Comparison of ENCODE assay signal across 16 cellular contexts in the genomic region with DNA sequence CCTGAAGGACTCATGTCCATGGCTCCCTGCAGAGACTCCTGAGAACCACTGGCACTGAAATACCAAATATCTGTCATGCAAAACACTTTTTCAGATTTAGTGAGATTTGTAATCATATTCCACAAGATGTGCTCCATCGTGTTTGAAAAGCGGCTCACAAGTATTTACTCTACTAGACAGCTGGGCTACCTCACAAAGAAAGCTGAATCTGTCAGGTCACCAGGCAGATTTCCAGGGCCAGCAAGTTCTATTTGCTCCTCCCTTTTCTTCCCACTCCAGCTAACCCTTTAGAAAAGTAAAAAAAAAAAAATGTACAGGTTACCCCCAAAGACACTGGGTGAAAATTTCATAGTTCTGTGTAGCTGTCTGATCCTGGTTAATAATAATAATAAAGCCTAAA. TPM values are rescaled to one million over a fixed set of nuclear protein-coding genes. Genes with fewer than 3 reads are reported as not detected.
DNase-seq lines count a peak whose midpoint lies in the region; ATAC-seq and TF ChIP-seq lines count a peak whose summit lies in the region.
"Had no signal": no experiment of that assay in that cellular context is flagged by ENCODE, and none has a peak within 500 bp of the region (broad histone marks: within the 10 kb centered on the region; RNA-seq: fewer than 3 reads in every experiment).

No MANE protein-coding gene starts in this region.

- H3K36me3 ChIP-seq in body of pancreas (replicated peaks in 1 of 2; ENCODE audit: insufficient read depth in 1 of 2, low read depth in 2 of 2) (no peaks in the 10 kb centered on the region), sigmoid colon (peaks cover 11 to 47% (median 20%) of the 10 kb centered on the region in 4 donors), colonic mucosa (no peaks in the 10 kb centered on the region)

- 15 to 23% methylated on average over 2 of the region's 2 CpGs for WGBS in body of pancreas, 2 donors
- 46 to 83% methylated on average over 2 of the region's 2 CpGs for WGBS in sigmoid colon, 2 donors

- no peaks in the 10 kb centered on the region for H3K27me3 Mint-ChIP-seq in activated naive CD4-positive, alpha-beta T cell treated with anti-CD3 and anti-CD28 coated beads, Interleukin-2, amount 10 ng/mL, durations not matched to agents 7 days and 5 days
- H3K27me3 Mint-ChIP-seq: activated naive CD8-positive, alpha-beta T cell treated with anti-CD3 and anti-CD28 coated beads, Interleukin-2, amount 10 ng/mL, durations not matched to agents 7 days and 5 days had no signal

- TF ChIP-seq CTCF in body of pancreas (IDR thresholded peaks at IDR 0.05), result no peak
- TF ChIP-seq CTCF in sigmoid colon (IDR thresholded peaks at IDR 0.05), result no peak
- no peak for TF ChIP-seq CTCF in GM13977 (IDR thresholded peaks at IDR 0.05; ENCODE audit: extremely low read depth, insufficient read depth, missing control alignments)
- TF ChIP-seq CTCF in colonic mucosa (IDR thresholded peaks at IDR 0.05), result no peak

- H3K36me3 Mint-ChIP-seq in activated naive CD4-positive, alpha-beta T cell treated with anti-CD3 and anti-CD28 coated beads, Interleukin-2, amount 10 ng/mL, durations not matched to agents 7 days and 5 days, result peaks cover 78% of the 10 kb centered on the region
- peaks cover 16 to 60% of the 10 kb centered on the region in 2 donors for H3K36me3 Mint-ChIP-seq in activated naive CD4-positive, alpha-beta T cell treated with anti-CD3 and anti-CD28 coated beads, Interleukin-2, amount 50 U/mL, for 72 hours

- H3K9me3 ChIP-seq in body of pancreas (no peaks in the 10 kb centered on the region), sigmoid colon (no peaks in the 10 kb centered on the region), colonic mucosa (no peaks in the 10 kb centered on the region)
- H3K9me3 ChIP-seq: psoas muscle, upper lobe of right lung had no signal

- H3K27ac ChIP-seq in body of pancreas (no peak overlapping the region), sigmoid colon (peak overlapping the region in 3 of 4 donors; percentile 32 to 51 (median 34)), colonic mucosa (no peak overlapping the region)
- H3K27ac ChIP-seq: psoas muscle, upper lobe of right lung had no signal

- H3K27me3 ChIP-seq in body of pancreas (no peaks in the 10 kb centered on the region), sigmoid colon (no peaks in the 10 kb centered on the region), colonic mucosa (no peaks in the 10 kb centered on the region)
- H3K27me3 ChIP-seq: upper lobe of right lung had no signal

- no peak overlapping the region for H3K4me3 ChIP-seq in body of pancreas
- no peak overlapping the region for H3K4me3 ChIP-seq in sigmoid colon
- H3K4me3 ChIP-seq in colonic mucosa, result no peak overlapping the region
- H3K4me3 ChIP-seq: psoas muscle, upper lobe of right lung had no signal

- peaks cover 13% of the 10 kb centered on the region for H3K4me1 ChIP-seq in body of pancreas
- H3K4me1 ChIP-seq in sigmoid colon, result peaks cover 0 to 24% (median 13%) of the 10 kb centered on the region in 4 donors
- no peaks in the 10 kb centered on the region for H3K4me1 ChIP-seq in colonic mucosa
- H3K4me1 ChIP-seq: psoas muscle had no signal

- CTCF ChIA-PET in activated naive CD4-positive, alpha-beta T cell treated with anti-CD3 and anti-CD28 coated beads, Interleukin-2, amount 10 ng/mL, durations not matched to agents 7 days and 5 days (lab: Charles Lee), result interaction anchor here (0.6 to 11.4 kb wide), 7 partner anchors 17 to 111 kb away, joined by 3 to 136 read pairs (median 5); no protein-coding TSS in a partner anchor

- H3K27ac Mint-ChIP-seq in activated naive CD4-positive, alpha-beta T cell treated with anti-CD3 and anti-CD28 coated beads, Interleukin-2, amount 10 ng/mL, durations not matched to agents 7 days and 5 days, result peak overlapping the region; percentile 37
- peak overlapping the region in 1 of 2 donors; percentile 87 for H3K27ac Mint-ChIP-seq in activated naive CD4-positive, alpha-beta T cell treated with anti-CD3 and anti-CD28 coated beads, Interleukin-2, amount 50 U/mL, for 72 hours

- ATAC-seq in activated naive CD4-positive, alpha-beta T cell treated with anti-CD3 and anti-CD28 coated beads, Interleukin-2, amount 50 U/mL, for 72 hours, result no peak
- no peak for ATAC-seq in body of pancreas
- ATAC-seq: psoas muscle, upper lobe of right lung had no signal

- TF ChIP-seq POLR2A in body of pancreas (IDR thresholded peaks at IDR 0.05) (no peak), sigmoid colon (IDR thresholded peaks at IDR 0.05) (no peak)

- no peak overlapping the region for H3K4me3 Mint-ChIP-seq in activated naive CD4-positive, alpha-beta T cell treated with anti-CD3 and anti-CD28 coated beads, Interleukin-2, amount 10 ng/mL, durations not matched to agents 7 days and 5 days
- H3K4me3 Mint-ChIP-seq: activated naive CD8-positive, alpha-beta T cell treated with anti-CD3 and anti-CD28 coated beads, Interleukin-2, amount 10 ng/mL, durations not matched to agents 7 days and 5 days; T-helper 2 cell treated with Interferon-gamma antibody and Interleukin-4, amounts not matched to agents 5 μg/mL and 100 μg/mL, for 36 hours had no signal

- intact Hi-C loops in body of pancreas (cut with DNase I) (no loop called here), sigmoid colon (cut with DNase I) (no loop called here), colonic mucosa (cut with DNase I) (no loop called here)

- H3K9ac ChIP-seq in colonic mucosa (ENCODE audit: low read depth in 2 of 2, low read length in 2 of 2), result no peak overlapping the region

- DNase-seq in activated naive CD4-positive, alpha-beta T cell treated with anti-CD3 and anti-CD28 coated beads, Interleukin-2, amount 10 ng/mL, durations not matched to agents 7 days and 5 days, result no peak
- DNase-seq in activated naive CD4-positive, alpha-beta T cell treated with anti-CD3 and anti-CD28 coated beads, Interleukin-2, amount 50 U/mL, for 72 hours (ENCODE audit: low spot score in 2 of 2), result no peak
- DNase-seq in NCI-H2196 (lab: John Stamatoyannopoulos, UW; ENCODE audit: unreplicated experiment) (peak; percentile 54), body of pancreas (peak in 3 of 4 donors; percentile 33 to 60 (median 40)), sigmoid colon (peak; percentile 79), GM13977 (ENCODE audit: low spot score) (no peak), colonic mucosa (no peak), C1 segment of cervical spinal cord (lab: John Stamatoyannopoulos, UW) (no peak)
- DNase-seq: activated CD4-positive, alpha-beta T cell treated with anti-CD3 and anti-CD28 coated beads, Interleukin-2, amount 50 U/mL, for 1 hour; activated naive CD8-positive, alpha-beta T cell treated with anti-CD3 and anti-CD28 coated beads, Interleukin-2, amount 10 ng/mL, durations not matched to agents 7 days and 5 days; Karpas-422; NCI-H226; psoas muscle; stimulated activated CD8-positive, alpha-beta memory T cell treated with anti-CD3 and anti-CD28 coated beads, Interleukin-4, amount 100 ng/mL, for 48 hours; upper lobe of right lung had no signal

- H3K4me1 Mint-ChIP-seq in activated naive CD4-positive, alpha-beta T cell treated with anti-CD3 and anti-CD28 coated beads, Interleukin-2, amount 10 ng/mL, durations not matched to agents 7 days and 5 days, result peaks cover 65% of the 10 kb centered on the region

- in situ Hi-C loops in GM13977 (cut with MboI; ENCODE audit: low pct_unique_long_range_greater_than_20kb, low sequenced_read_pairs, unreplicated experiment), result loop anchor here (25.0 kb wide), 1 partner anchor 113 kb away; no protein-coding TSS in a partner anchor

- TF ChIP-seq EP300 in sigmoid colon (IDR thresholded peaks at IDR 0.05), result no peak

- no peaks in the 10 kb centered on the region for H3K9me3 Mint-ChIP-seq in activated naive CD4-positive, alpha-beta T cell treated with anti-CD3 and anti-CD28 coated beads, Interleukin-2, amount 10 ng/mL, durations not matched to agents 7 days and 5 days
- H3K9me3 Mint-ChIP-seq in activated naive CD4-positive, alpha-beta T cell treated with anti-CD3 and anti-CD28 coated beads, Interleukin-2, amount 50 U/mL, for 72 hours, result no peaks in the 10 kb centered on the region
- H3K9me3 Mint-ChIP-seq: activated naive CD8-positive, alpha-beta T cell treated with anti-CD3 and anti-CD28 coated beads, Interleukin-2, amount 10 ng/mL, durations not matched to agents 7 days and 5 days; T-helper 2 cell treated with Interferon-gamma antibody and Interleukin-4, amounts not matched to agents 5 μg/mL and 100 μg/mL, for 36 hours had no signal

RNA-seq across cellular contexts. Expression of a gene that starts 22.9 kb away (rescaled TPM):
- total RNA-seq in activated naive CD4-positive, alpha-beta T cell treated with anti-CD3 and anti-CD28 coated beads, Interleukin-2, amount 50 U/mL, for 72 hours, result 100 to 1,000 TPM; 138 to 262 TPM
- 10 to 100 TPM in 1 of 2 donors, 1 to 10 TPM in 1; 8.0 to 15.5 TPM for total RNA-seq in body of pancreas
- total RNA-seq in sigmoid colon, result 10 to 100 TPM; 26.3 to 51.0 (median 40.6) TPM
- polyA plus RNA-seq in sigmoid colon, result 10 to 100 TPM in 2 of 3 donors, 1 to 10 TPM in 1; 9.0 to 46.8 (median 11.8) TPM
- 10 to 100 TPM in 1 of 2 donors, 1 to 10 TPM in 1; 6.7 to 21.4 TPM for total RNA-seq in colonic mucosa

Comparison
In these comparisons a context has a peak if more than half of its experiments do, and no peak if none do; other contexts are left out.
1. DNase-seq: peak in NCI-H2196 (single experiment), body of pancreas (3 of 4) and sigmoid colon (single experiment); none in activated naive CD4-positive, alpha-beta T cell treated with anti-CD3 and anti-CD28 coated beads, Interleukin-2, amount 10 ng/mL, durations not matched to agents 7 days and 5 days (single experiment), activated naive CD4-positive, alpha-beta T cell treated with anti-CD3 and anti-CD28 coated beads, Interleukin-2, amount 50 U/mL, for 72 hours (0 of 2), GM13977 (single experiment), colonic mucosa (single experiment) and C1 segment of cervical spinal cord (0 of 14).
2. H3K27ac ChIP-seq: peak in sigmoid colon (3 of 4); none in body of pancreas (0 of 4) and colonic mucosa (single experiment).